8 cellular contexts compared by ENCODE assay signal in genomic region chr20:57381596-57382503, GRCh38. TPM values are rescaled to one million over a fixed set of nuclear protein-coding genes. Genes with fewer than 3 reads are reported as not detected.
DNase-seq lines count a peak whose midpoint lies in the region; ATAC-seq, FAIRE-seq and TF ChIP-seq lines count a peak whose summit lies in the region.

No MANE protein-coding gene starts in this region.

- H3K9me3 ChIP-seq in CD4-positive, CD25-positive, alpha-beta regulatory T cell (ENCODE audit: control insufficient read depth in 2 of 2, low read length in 2 of 2): no peaks in the 10 kb centered on the region
- H3K9me3 ChIP-seq in liver (ENCODE audit: control insufficient read depth in 4 of 4, low read length in 3 of 4): no peaks in the 10 kb centered on the region

- DNase-seq in CD4-positive, CD25-positive, alpha-beta regulatory T cell: peak; percentile 73 to 87 (median 83)
- peak; percentile 90 for DNase-seq in H54 (ENCODE audit: insufficient read length, low spot score)
- peak; percentile 55 for DNase-seq in NCI-H2227 treated with DMSO at 0.1 percent for 48 hours (lab: John Stamatoyannopoulos, UW)
- peak; percentile 73 to 89 for DNase-seq in activated CD4-positive, alpha-beta T cell treated with anti-CD3 and anti-CD28 coated beads for 4 hours
- peak; percentile 84 for DNase-seq in chondrocyte (ENCODE audit: low spot score)
- DNase-seq in stimulated activated CD4-positive, alpha-beta T cell treated with anti-CD3 and anti-CD28 coated beads, Interleukin-4, amount 100 ng/mL, for 48 hours (ENCODE audit: low read depth in 2 of 2): peak; percentile 70 to 79

- H3K27ac ChIP-seq in CD4-positive, CD25-positive, alpha-beta regulatory T cell (ENCODE audit: insufficient read depth, low read length, poor library complexity, severe bottlenecking): no peak overlapping the region
- H3K27ac ChIP-seq in liver (ENCODE audit: low read depth in 1 of 2, low read length in 2 of 2): no peak overlapping the region

- H3K27ac Mint-ChIP-seq in CD4-positive, CD25-positive, alpha-beta regulatory T cell: peak overlapping the region; percentile 39 to 91 (median 86)
- H3K27ac Mint-ChIP-seq in chondrocyte (ENCODE audit: unreplicated experiment): no peak overlapping the region

- H3K9ac ChIP-seq in liver (ENCODE audit: low read depth in 1 of 2, low read length in 2 of 2): no peak overlapping the region

- H3K4me3 Mint-ChIP-seq in CD4-positive, CD25-positive, alpha-beta regulatory T cell: peak overlapping the region; percentile 36 to 84 (median 49)
- H3K4me3 Mint-ChIP-seq in chondrocyte (ENCODE audit: unreplicated experiment): no peak overlapping the region

- peaks cover 5 to 37% (median 21%) of the 10 kb centered on the region in 4 donors for H3K4me1 Mint-ChIP-seq in CD4-positive, CD25-positive, alpha-beta regulatory T cell
- no peaks in the 10 kb centered on the region for H3K4me1 Mint-ChIP-seq in chondrocyte (ENCODE audit: low read depth)

- TF ChIP-seq POLR2A in H54 (IDR thresholded peaks at IDR 0.05; ENCODE audit: low read depth, low read length): no peak

- TF ChIP-seq CTCF in chondrocyte (IDR thresholded peaks at IDR 0.05) (peak; percentile 92), liver (IDR thresholded peaks at IDR 0.05; ENCODE audit: low read depth, low read length, missing input control) (peak; percentile 93)

- ATAC-seq in CD4-positive, CD25-positive, alpha-beta regulatory T cell (ENCODE audit: low read depth in 2 of 2): peak; percentile 77 to 78
- no peak for ATAC-seq in GM19324 (IDR thresholded peaks at IDR 0.05; ENCODE audit: low FRiP score, unreplicated experiment)

- 49% methylated on average over 20 of the region's 20 CpGs for WGBS in liver

- H3K4me3 ChIP-seq in CD4-positive, CD25-positive, alpha-beta regulatory T cell (ENCODE audit: low read depth, low read length): no peak overlapping the region
- H3K4me3 ChIP-seq in liver (ENCODE audit: low read depth in 1 of 3, low read length in 3 of 3): no peak overlapping the region

- H3K9me3 Mint-ChIP-seq in CD4-positive, CD25-positive, alpha-beta regulatory T cell: no peaks in the 10 kb centered on the region
- no peaks in the 10 kb centered on the region for H3K9me3 Mint-ChIP-seq in chondrocyte (ENCODE audit: low read depth)

- H3K27me3 Mint-ChIP-seq in CD4-positive, CD25-positive, alpha-beta regulatory T cell: no peaks in the 10 kb centered on the region
- H3K27me3 Mint-ChIP-seq in chondrocyte (ENCODE audit: low read depth): no peaks in the 10 kb centered on the region

- no peaks in the 10 kb centered on the region for H3K27me3 ChIP-seq in CD4-positive, CD25-positive, alpha-beta regulatory T cell (ENCODE audit: control insufficient read depth, insufficient read depth, low read length)
- no peaks in the 10 kb centered on the region for H3K27me3 ChIP-seq in liver (ENCODE audit: control insufficient read depth in 4 of 4, insufficient read depth in 4 of 4, low read length in 3 of 4)

- no peak for FAIRE-seq in H54 (lab: Jason Lieb, UNC)

- H3K36me3 Mint-ChIP-seq in CD4-positive, CD25-positive, alpha-beta regulatory T cell: peaks cover 28% of the 10 kb centered on the region
- H3K36me3 Mint-ChIP-seq in chondrocyte (ENCODE audit: low read depth): peaks cover 5% of the 10 kb centered on the region

- H3K36me3 ChIP-seq in CD4-positive, CD25-positive, alpha-beta regulatory T cell (ENCODE audit: control insufficient read depth, insufficient read depth, low read length): peaks cover 33% of the 10 kb centered on the region
- peaks cover 4 to 21% (median 12%) of the 10 kb centered on the region in 4 donors for H3K36me3 ChIP-seq in liver (ENCODE audit: control insufficient read depth in 4 of 4, insufficient read depth in 3 of 4, low read depth in 1 of 4, low read length in 3 of 4)

- H3K4me1 ChIP-seq in CD4-positive, CD25-positive, alpha-beta regulatory T cell (ENCODE audit: control insufficient read depth, insufficient read depth, low read length, poor library complexity, severe bottlenecking): peaks cover 13% of the 10 kb centered on the region
- H3K4me1 ChIP-seq in liver (ENCODE audit: control insufficient read depth in 4 of 4, insufficient read depth in 4 of 4, low read length in 3 of 4): peaks cover 0 to 5% (median 2%) of the 10 kb centered on the region in 4 donors

- TF ChIP-seq RAD21 in liver (IDR thresholded peaks at IDR 0.05): peak; percentile 96 to 97

TF ChIP-seq in liver, 16 proteins besides CTCF, POLR2A, EP300 and RAD21:
- TF ChIP-seq YY1 (IDR thresholded peaks at IDR 0.05): no peak
- TF ChIP-seq NR2F2 (IDR thresholded peaks at IDR 0.05): no peak
- no peak for TF ChIP-seq TAF1 (conservative IDR thresholded peaks at IDR 0.05)
- no peak for TF ChIP-seq REST (IDR thresholded peaks at IDR 0.05)
- no peak for TF ChIP-seq GABPA (IDR thresholded peaks at IDR 0.05 in 1 of 2, conservative IDR thresholded peaks at IDR 0.05 in 1 of 2)
- TF ChIP-seq, protein P1, sequence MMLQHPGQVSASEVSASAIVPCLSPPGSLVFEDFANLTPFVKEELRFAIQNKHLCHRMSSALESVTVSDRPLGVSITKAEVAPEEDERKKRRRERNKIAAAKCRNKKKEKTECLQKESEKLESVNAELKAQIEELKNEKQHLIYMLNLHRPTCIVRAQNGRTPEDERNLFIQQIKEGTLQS (IDR thresholded peaks at IDR 0.05): no peak
- TF ChIP-seq HNF4A (conservative IDR thresholded peaks at IDR 0.05): no peak
- TF ChIP-seq JUND (IDR thresholded peaks at IDR 0.05): no peak
- peak in 1 of 2 donors; percentile 6 for TF ChIP-seq RXRA (IDR thresholded peaks at IDR 0.05)
- TF ChIP-seq FOXA2 (IDR thresholded peaks at IDR 0.05): no peak
- TF ChIP-seq EGR1 (IDR thresholded peaks at IDR 0.05; ENCODE audit: low read depth in 2 of 2): no peak
- no peak for TF ChIP-seq FOXA1 (IDR thresholded peaks at IDR 0.05)
- TF ChIP-seq MAX (IDR thresholded peaks at IDR 0.05): peak; percentile 70

RNA-seq across cellular contexts. Expression of gene RBM38, which starts 9.3 kb away (rescaled TPM):
- total RNA-seq in CD4-positive, CD25-positive, alpha-beta regulatory T cell: 322 TPM
- 100 to 1,000 TPM in 2 of 4 donors, 10 to 100 TPM in 2; 71.9 to 163 (median 102) TPM for polyA plus RNA-seq in CD4-positive, CD25-positive, alpha-beta regulatory T cell
- total RNA-seq in chondrocyte (10.8 to 12.0 TPM (median 11.2 TPM) in 3 replicates), liver (100 to 1,000 TPM in 1 of 2 donors, 1 to 10 TPM in 1; 4.4 to 258 TPM)
- 1 to 10 TPM; 1.4 to 7.7 TPM for polyA plus RNA-seq in liver

RNA-seq across cellular contexts. Expression of gene RAE1, which starts 30.8 kb away (rescaled TPM):
- 33.0 TPM for total RNA-seq in CD4-positive, CD25-positive, alpha-beta regulatory T cell
- 10 to 100 TPM; 34.5 to 52.1 (median 42.8) TPM for polyA plus RNA-seq in CD4-positive, CD25-positive, alpha-beta regulatory T cell
- total RNA-seq in chondrocyte (17.6 to 22.3 TPM (median 19.0 TPM) in 3 replicates), liver (10 to 100 TPM; 15.1 to 15.5 TPM)
- polyA plus RNA-seq in liver: 10 to 100 TPM in 1 of 2 donors, 1 to 10 TPM in 1; 10.0 to 12.0 TPM

RNA-seq across cellular contexts. Expression of gene SPO11, which starts 52.2 kb away (rescaled TPM):
- total RNA-seq in CD4-positive, CD25-positive, alpha-beta regulatory T cell: not detected
- polyA plus RNA-seq in CD4-positive, CD25-positive, alpha-beta regulatory T cell: not detected
- total RNA-seq in chondrocyte: not detected in 3 replicates
- not detected for total RNA-seq in liver
- polyA plus RNA-seq in liver: not detected
